14 cellular contexts compared by ENCODE assay signal in the genomic region with DNA sequence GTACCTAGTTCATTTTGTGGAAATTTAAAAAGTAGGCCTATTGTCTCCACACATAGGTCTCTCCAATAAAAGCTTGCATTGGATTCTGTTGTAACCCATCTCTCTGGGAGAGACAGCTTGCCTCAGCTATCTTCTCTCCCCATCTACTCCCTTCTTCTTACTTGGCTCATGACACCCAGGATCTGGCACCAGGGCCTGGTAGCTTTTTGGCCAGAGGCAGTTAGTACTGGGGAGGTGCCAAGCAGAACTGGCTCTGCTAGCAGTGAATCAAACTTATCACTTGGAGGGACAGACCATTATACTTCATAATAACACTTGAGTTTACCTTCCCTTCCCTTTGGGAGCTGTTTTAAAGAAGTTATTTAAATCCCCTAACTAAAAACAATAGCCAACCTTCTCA. TPM values are rescaled to one million over a fixed set of nuclear protein-coding genes. Genes with fewer than 3 reads are reported as not detected.
"Had no signal": no experiment of that assay in that cellular context is flagged by ENCODE, and none has a peak within 500 bp of the region (broad histone marks: within the 10 kb centered on the region; RNA-seq: fewer than 3 reads in every experiment).

No MANE protein-coding gene starts in this region.

- DNase-seq: activated CD4-positive, alpha-beta T cell treated with anti-CD3 and anti-CD28 coated beads for 48 hours; activated CD8-positive, alpha-beta memory T cell treated with anti-CD3 and anti-CD28 coated beads, Interleukin-2, amount 50 U/mL, for 48 hours; activated CD8-positive, alpha-beta T cell treated with anti-CD3 and anti-CD28 coated beads, Interleukin-2, amount 10 ng/mL, durations not matched to agents 7 days and 5 days; activated naive CD4-positive, alpha-beta T cell; lower lobe of right lung; naive B cell; small intestine had no signal

- H3K36me3 Mint-ChIP-seq: naive B cell had no signal

- H3K27me3 ChIP-seq: ascending aorta, cardiac muscle cell, gastroesophageal sphincter, hepatocyte had no signal

- H3K4me1 Mint-ChIP-seq: naive B cell had no signal

- H3K9me3 ChIP-seq: ascending aorta, gastroesophageal sphincter, lower lobe of right lung, tibial nerve had no signal

- H3K9me3 Mint-ChIP-seq: naive B cell had no signal

- H3K27ac Mint-ChIP-seq: activated CD8-positive, alpha-beta T cell treated with anti-CD3 and anti-CD28 coated beads, Interleukin-2, amount 10 ng/mL, durations not matched to agents 7 days and 5 days; naive B cell had no signal

- H3K4me3 Mint-ChIP-seq: activated CD8-positive, alpha-beta T cell treated with anti-CD3 and anti-CD28 coated beads, Interleukin-2, amount 10 ng/mL, durations not matched to agents 7 days and 5 days; naive B cell had no signal

- H3K4me3 ChIP-seq: ascending aorta, cardiac muscle cell, gastroesophageal sphincter, hepatocyte, lower lobe of right lung, tibial nerve had no signal

- H3K36me3 ChIP-seq: ascending aorta, cardiac muscle cell, gastroesophageal sphincter, lower lobe of right lung, tibial nerve had no signal

RNA-seq across cellular contexts. Expression of gene PLAC1, which starts 31.8 kb away (rescaled TPM):
- total RNA-seq: activated CD8-positive, alpha-beta T cell treated with anti-CD3 and anti-CD28 coated beads, Interleukin-2, amount 10 ng/mL, durations not matched to agents 7 days and 5 days; ascending aorta; gastroesophageal sphincter; kidney epithelial cell; lower lobe of right lung; right cardiac atrium; tibial nerve had no signal
